In genomic region chr12:131315601-131316000, GRCh38 we compare ENCODE assay signal across 30 cellular contexts.
"Had no signal": no experiment of that assay in that cellular context is flagged by ENCODE, and none has a peak within 500 bp of the region (broad histone marks: within the 10 kb centered on the region; RNA-seq: fewer than 3 reads in every experiment).

No MANE protein-coding gene starts in this region.

- H3K27ac Mint-ChIP-seq: naive thymus-derived CD4-positive, alpha-beta T cell; natural killer cell treated with Interleukin-12 subunit alpha and Interleukin-12 subunit beta and Interleukin-15 and Interleukin-18, amount 100 ng/mL, for 72 hours; stimulated activated naive B cell treated with anti-CD40 and anti-IgM and Interleukin-4, amounts not matched to agents 10 μg/mL and 1 μg/mL and 100 μg/mL, for 72 hours had no signal

- H3K4me3 Mint-ChIP-seq: naive thymus-derived CD4-positive, alpha-beta T cell; natural killer cell treated with Interleukin-12 subunit alpha and Interleukin-12 subunit beta and Interleukin-15 and Interleukin-18, amount 100 ng/mL, for 72 hours; stimulated activated naive B cell treated with anti-CD40 and anti-IgM and Interleukin-4, amounts not matched to agents 10 μg/mL and 1 μg/mL and 100 μg/mL, for 72 hours had no signal

- H3K27ac ChIP-seq: left lung, lower lobe of right lung, pancreas, prostate gland, skin epidermis, stomach, thoracic aorta, tibial artery, upper lobe of right lung had no signal

- H3K4me3 ChIP-seq: left lung, lower lobe of right lung, mucosa of descending colon, pancreas, prostate gland, skin epidermis, stomach, thoracic aorta, tibial artery, upper lobe of right lung had no signal

- H3K36me3 Mint-ChIP-seq: stimulated activated naive B cell treated with anti-CD40 and anti-IgM and Interleukin-4, amounts not matched to agents 10 μg/mL and 1 μg/mL and 100 μg/mL, for 72 hours had no signal

- ATAC-seq: left colon; left lung; lower lobe of right lung; mucosa of descending colon; naive thymus-derived CD4-positive, alpha-beta T cell; pancreas; right cardiac atrium; sciatic nerve; stimulated activated naive B cell treated with anti-CD40 and anti-IgM and Interleukin-4, amounts not matched to agents 10 μg/mL and 1 μg/mL and 100 μg/mL, for 72 hours; stimulated activated naive CD8-positive, alpha-beta T cell treated with anti-CD3 and anti-CD28 coated beads, Interleukin-15, Interleukin-2, amounts not matched to agents 100 U/mL and 50 U/mL, for 24 hours; upper lobe of right lung had no signal

- FAIRE-seq: islet of Langerhans, kidney, pancreas had no signal

- H3K27me3 ChIP-seq: pancreas had no signal

- H3K36me3 ChIP-seq: left lung, lower lobe of right lung, pancreas, prostate gland, stomach, thoracic aorta, tibial artery, upper lobe of right lung had no signal

- H3K9me3 ChIP-seq: lower lobe of right lung, pancreas, prostate gland, thoracic aorta, tibial artery, upper lobe of right lung had no signal

- H3K4me1 ChIP-seq: left lung, lower lobe of right lung, pancreas, prostate gland, stomach, tibial artery, upper lobe of right lung had no signal

- DNase-seq: hippocampal formation; kidney; left colon; left lung; lower lobe of right lung; mammary epithelial cell; mesenchymal stem cell; midbrain; mucosa of descending colon; naive thymus-derived CD4-positive, alpha-beta T cell; nucleus accumbens; pancreas; retina; right cardiac atrium; stimulated activated CD4-positive, alpha-beta T cell treated with anti-CD3 and anti-CD28 coated beads, Interleukin-12 subunit alpha, Interleukin-12 subunit beta, amount 100 ng/mL, for 4 hours; stimulated activated CD4-positive, alpha-beta T cell treated with anti-CD3 and anti-CD28 coated beads, Interleukin-15, amount 100 ng/mL, for 24 hours; stimulated activated CD4-positive, alpha-beta T cell treated with anti-CD3 and anti-CD28 coated beads, Interleukin-2, amount 100 ng/mL, for 24 hours; stimulated activated CD4-positive, alpha-beta T cell treated with anti-CD3 and anti-CD28 coated beads, Interleukin-4, amount 100 ng/mL, for 1 hour; stimulated activated naive B cell treated with anti-CD40 and anti-IgM and Interleukin-4, amounts not matched to agents 10 μg/mL and 1 μg/mL and 100 μg/mL, for 72 hours; stimulated activated naive CD8-positive, alpha-beta T cell treated with anti-CD3 and anti-CD28 coated beads, Interleukin-15, Interleukin-2, amounts not matched to agents 100 U/mL and 50 U/mL, for 24 hours; stomach; tibial artery; trophoblast cell; upper lobe of right lung had no signal
